In the genomic region with DNA sequence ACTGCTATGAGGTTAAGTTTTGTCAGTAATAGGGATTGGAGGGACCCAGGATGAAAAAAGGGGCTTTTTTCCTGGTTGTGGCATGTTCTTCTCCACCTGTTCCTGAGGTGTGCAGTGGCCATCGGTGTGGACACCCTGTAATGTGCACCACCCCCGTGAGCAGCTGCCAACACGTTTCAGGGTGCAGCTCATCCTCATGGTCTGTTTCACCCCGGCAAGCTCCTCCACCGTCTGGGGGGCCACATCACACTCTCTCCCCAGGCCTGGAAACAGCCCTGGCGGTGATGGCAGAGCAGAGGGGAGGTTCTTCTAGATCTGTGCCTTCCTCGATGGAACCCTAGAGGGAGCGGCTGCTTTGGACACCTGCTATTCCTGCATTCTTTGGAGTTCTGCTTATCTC, we compare ENCODE assay signal across 16 cellular contexts.
A peak's percentile ranks its signal among the peaks of the same experiment; 100 is the strongest.
DNase-seq lines count a peak whose midpoint lies in the region; ATAC-seq and TF ChIP-seq lines count a peak whose summit lies in the region.
"Had no signal": no experiment of that assay in that cellular context is flagged by ENCODE, and none has a peak within 500 bp of the region (broad histone marks: within the 10 kb centered on the region; RNA-seq: fewer than 3 reads in every experiment).

No MANE protein-coding gene starts in this region.

- no peak overlapping the region for H3K4me3 Mint-ChIP-seq in activated CD8-positive, alpha-beta memory T cell treated with anti-CD3 and anti-CD28 coated beads, Interleukin-2, amount 10 ng/mL, durations not matched to agents 7 days and 5 days
- no peak overlapping the region for H3K4me3 Mint-ChIP-seq in osteocyte (ENCODE audit: unreplicated experiment)
- H3K4me3 Mint-ChIP-seq: CD4-positive, alpha-beta T cell; H9 had no signal

- no peak overlapping the region for H3K4me3 ChIP-seq in coronary artery
- no peak overlapping the region for H3K4me3 ChIP-seq in vagina
- no peak overlapping the region for H3K4me3 ChIP-seq in prostate gland

- H3K9me3 ChIP-seq in vagina (no peaks in the 10 kb centered on the region), prostate gland (no peaks in the 10 kb centered on the region)

- H3K4me1 ChIP-seq in vagina (no peaks in the 10 kb centered on the region), prostate gland (replicated peaks) (no peaks in the 10 kb centered on the region)

- no peak for ATAC-seq in activated CD8-positive, alpha-beta memory T cell treated with anti-CD3 and anti-CD28 coated beads, Interleukin-2, amount 10 ng/mL, durations not matched to agents 7 days and 5 days
- no peak for ATAC-seq in left colon

- H3K27ac Mint-ChIP-seq in activated CD8-positive, alpha-beta memory T cell treated with anti-CD3 and anti-CD28 coated beads, Interleukin-2, amount 10 ng/mL, durations not matched to agents 7 days and 5 days = no peak overlapping the region
- H3K27ac Mint-ChIP-seq in osteocyte (ENCODE audit: unreplicated experiment) = no peak overlapping the region
- H3K27ac Mint-ChIP-seq: CD4-positive, alpha-beta T cell; H9 had no signal

- H3K27me3 Mint-ChIP-seq in activated CD8-positive, alpha-beta memory T cell treated with anti-CD3 and anti-CD28 coated beads, Interleukin-2, amount 10 ng/mL, durations not matched to agents 7 days and 5 days = peaks cover 19% of the 10 kb centered on the region
- peaks cover 3% of the 10 kb centered on the region for H3K27me3 Mint-ChIP-seq in osteocyte (ENCODE audit: unreplicated experiment)

- H3K4me1 Mint-ChIP-seq in activated CD8-positive, alpha-beta memory T cell treated with anti-CD3 and anti-CD28 coated beads, Interleukin-2, amount 10 ng/mL, durations not matched to agents 7 days and 5 days = peaks cover 11% of the 10 kb centered on the region
- no peaks in the 10 kb centered on the region for H3K4me1 Mint-ChIP-seq in osteocyte (ENCODE audit: unreplicated experiment)

- intact Hi-C loops in vagina (cut with DNase I) = no loop called here
- intact Hi-C loops in left colon (cut with DNase I, micrococcal nuclease) = no loop called here
- intact Hi-C loops in prostate gland (cut with DNase I) = no loop called here

- peaks cover 3% of the 10 kb centered on the region for H3K9me3 Mint-ChIP-seq in activated CD8-positive, alpha-beta memory T cell treated with anti-CD3 and anti-CD28 coated beads, Interleukin-2, amount 10 ng/mL, durations not matched to agents 7 days and 5 days (ENCODE audit: low read depth)
- H3K9me3 Mint-ChIP-seq in osteocyte (ENCODE audit: unreplicated experiment) = no peaks in the 10 kb centered on the region
- H3K9me3 Mint-ChIP-seq: CD4-positive, alpha-beta T cell; H9 had no signal

- H3K27me3 ChIP-seq in vagina = no peaks in the 10 kb centered on the region
- no peaks in the 10 kb centered on the region for H3K27me3 ChIP-seq in prostate gland (replicated peaks; ENCODE audit: insufficient read depth)

- WGBS in prostate gland = 92% methylated on average over 8 of the region's 8 CpGs

- no peak overlapping the region for H3K27ac ChIP-seq in coronary artery
- H3K27ac ChIP-seq in vagina = no peak overlapping the region
- no peak overlapping the region for H3K27ac ChIP-seq in prostate gland

- CTCF ChIA-PET in activated CD8-positive, alpha-beta memory T cell treated with anti-CD3 and anti-CD28 coated beads, Interleukin-2, amount 10 ng/mL, durations not matched to agents 7 days and 5 days (lab: Charles Lee) = interaction anchor here (1.4 kb wide), 1 partner anchor 12 kb away, joined by 5 read pairs; no protein-coding TSS in a partner anchor

- no peak for TF ChIP-seq CTCF in coronary artery (IDR thresholded peaks at IDR 0.05)
- TF ChIP-seq CTCF in osteocyte (IDR thresholded peaks at IDR 0.05) = no peak
- no peak for TF ChIP-seq CTCF in vagina (IDR thresholded peaks at IDR 0.05)
- TF ChIP-seq CTCF in prostate gland (IDR thresholded peaks at IDR 0.05) = no peak

- no peak for TF ChIP-seq POLR2A in vagina (IDR thresholded peaks at IDR 0.05)
- no peak for TF ChIP-seq POLR2A in prostate gland (IDR thresholded peaks at IDR 0.05)

- H3K36me3 Mint-ChIP-seq in activated CD8-positive, alpha-beta memory T cell treated with anti-CD3 and anti-CD28 coated beads, Interleukin-2, amount 10 ng/mL, durations not matched to agents 7 days and 5 days = peaks cover 3% of the 10 kb centered on the region
- no peaks in the 10 kb centered on the region for H3K36me3 Mint-ChIP-seq in osteocyte (ENCODE audit: unreplicated experiment)

- peak; percentile 15 for DNase-seq in activated CD8-positive, alpha-beta memory T cell treated with anti-CD3 and anti-CD28 coated beads, Interleukin-2, amount 50 U/mL, for 48 hours
- no peak for DNase-seq in activated CD8-positive, alpha-beta memory T cell treated with anti-CD3 and anti-CD28 coated beads, Interleukin-2, amount 10 ng/mL, durations not matched to agents 7 days and 5 days
- DNase-seq in coronary artery (ENCODE audit: low spot score) = peak; percentile 61
- DNase-seq in osteocyte (ENCODE audit: extremely low spot score, unreplicated experiment) = peak; percentile 77
- DNase-seq in vagina (ENCODE audit: extremely low spot score in 2 of 2) = peak; percentile 70 to 81
- no peak for DNase-seq in left colon
- DNase-seq in prostate gland (ENCODE audit: low spot score) = no peak
- DNase-seq: 8988T; AML-193; C1 segment of cervical spinal cord; CD4-positive, alpha-beta T cell; DMS153; DND-41; GDM1; GOT3; H9 had no signal

- H3K36me3 ChIP-seq in vagina (no peaks in the 10 kb centered on the region), prostate gland (no peaks in the 10 kb centered on the region)

Comparison
In these comparisons a context has a peak if more than half of its experiments do, and no peak if none do; other contexts are left out.
1. DNase-seq: peak in activated CD8-positive, alpha-beta memory T cell treated with anti-CD3 and anti-CD28 coated beads, Interleukin-2, amount 50 U/mL, for 48 hours (single experiment), coronary artery (single experiment), osteocyte (single experiment) and vagina (2 of 2); none in activated CD8-positive, alpha-beta memory T cell treated with anti-CD3 and anti-CD28 coated beads, Interleukin-2, amount 10 ng/mL, durations not matched to agents 7 days and 5 days (single experiment), left colon (0 of 2) and prostate gland (single experiment).